19 cellular contexts compared by ENCODE assay signal in genomic region chr19:13959141-13959961, GRCh38. TPM values are rescaled to one million over a fixed set of nuclear protein-coding genes. Genes with fewer than 3 reads are reported as not detected.
"Had no signal": no experiment of that assay in that cellular context is flagged by ENCODE, and none has a peak within 500 bp of the region (broad histone marks: within the 10 kb centered on the region; RNA-seq: fewer than 3 reads in every experiment).

No MANE protein-coding gene starts in this region.

- H3K4me3 ChIP-seq: spleen, thoracic aorta had no signal

- H3K9me3 ChIP-seq: spleen, thoracic aorta had no signal

- H3K27me3 ChIP-seq: spleen had no signal

- DNase-seq: activated effector memory CD4-positive, alpha-beta T cell treated with Interleukin-2 at 50 U/mL for 16 hours; activated T-cell treated with anti-CD3 and anti-CD28 coated beads for 4 hours; anterior cingulate cortex; effector CD4-positive, alpha-beta T cell; natural killer cell; posterior cingulate gyrus; spleen; stimulated activated CD4-positive, alpha-beta T cell treated with anti-CD3 and anti-CD28 coated beads, Interleukin-4, amount 100 ng/mL, for 1 hour; T-helper 2 cell had no signal

- FAIRE-seq: bronchial epithelial cell, colon, frontal cortex, keratinocyte, urothelium cell line had no signal

- ATAC-seq: right cardiac atrium had no signal

- H3K27ac ChIP-seq: epithelial cell of prostate, spleen, thoracic aorta had no signal

RNA-seq across cellular contexts. Expression of gene PODNL1, which starts 21.1 kb away (rescaled TPM):
- total RNA-seq: bronchial epithelial cell, mononuclear cell, omental fat pad had no signal
